24 cellular contexts compared by ENCODE assay signal in genomic region chr3:4926892-4927291, GRCh38. TPM values are rescaled to one million over a fixed set of nuclear protein-coding genes. Genes with fewer than 3 reads are reported as not detected.
DNase-seq lines count a peak whose midpoint lies in the region; ATAC-seq and TF ChIP-seq lines count a peak whose summit lies in the region.
"Had no signal": no experiment of that assay in that cellular context is flagged by ENCODE, and none has a peak within 500 bp of the region (broad histone marks: within the 10 kb centered on the region; RNA-seq: fewer than 3 reads in every experiment).

No MANE protein-coding gene starts in this region.

- H3K27ac Mint-ChIP-seq in activated CD8-positive, alpha-beta T cell treated with anti-CD3 and anti-CD28 coated beads for 36 hours, result peak overlapping the region; percentile 67
- H3K27ac Mint-ChIP-seq in activated CD8-positive, alpha-beta T cell treated with anti-CD3 and anti-CD28 coated beads, Interleukin-2, amount 10 ng/mL, durations not matched to agents 7 days and 5 days, result no peak overlapping the region
- H3K27ac Mint-ChIP-seq in stimulated activated naive CD8-positive, alpha-beta T cell treated with anti-CD3 and anti-CD28 coated beads, Interleukin-15, amount 100 ng/mL, for 72 hours, result peak overlapping the region in 1 of 2 donors; percentile 64
- peak overlapping the region in 5 of 6 donors; percentile 11 to 88 (median 55) for H3K27ac Mint-ChIP-seq in immature natural killer cell
- H3K27ac Mint-ChIP-seq: CD14-positive monocyte, GM23338 had no signal

- H3K4me1 Mint-ChIP-seq in activated CD8-positive, alpha-beta T cell treated with anti-CD3 and anti-CD28 coated beads for 36 hours (ENCODE audit: low read depth), result peaks cover 29% of the 10 kb centered on the region
- peaks cover 31% of the 10 kb centered on the region for H3K4me1 Mint-ChIP-seq in activated CD8-positive, alpha-beta T cell treated with anti-CD3 and anti-CD28 coated beads, Interleukin-2, amount 10 ng/mL, durations not matched to agents 7 days and 5 days (ENCODE audit: low read depth)
- H3K4me1 Mint-ChIP-seq in stimulated activated naive CD8-positive, alpha-beta T cell treated with anti-CD3 and anti-CD28 coated beads, Interleukin-15, amount 100 ng/mL, for 72 hours, result peaks cover 38% of the 10 kb centered on the region
- peaks cover 19 to 38% of the 10 kb centered on the region in 2 donors for H3K4me1 Mint-ChIP-seq in immature natural killer cell
- H3K4me1 Mint-ChIP-seq: CD14-positive monocyte, GM23338 had no signal

- H3K4me3 Mint-ChIP-seq in activated CD8-positive, alpha-beta T cell treated with anti-CD3 and anti-CD28 coated beads for 36 hours, result no peak overlapping the region
- H3K4me3 Mint-ChIP-seq in activated CD8-positive, alpha-beta T cell treated with anti-CD3 and anti-CD28 coated beads, Interleukin-2, amount 10 ng/mL, durations not matched to agents 7 days and 5 days, result no peak overlapping the region
- peak overlapping the region in 1 of 2 donors; percentile 56 for H3K4me3 Mint-ChIP-seq in stimulated activated naive CD8-positive, alpha-beta T cell treated with anti-CD3 and anti-CD28 coated beads, Interleukin-15, amount 100 ng/mL, for 72 hours
- no peak overlapping the region for H3K4me3 Mint-ChIP-seq in immature natural killer cell
- H3K4me3 Mint-ChIP-seq: CD14-positive monocyte; CD8-positive, alpha-beta memory T cell; GM23338 had no signal

- no peak for DNase-seq in activated CD8-positive, alpha-beta T cell treated with anti-CD3 and anti-CD28 coated beads for 36 hours
- DNase-seq in activated CD8-positive, alpha-beta T cell treated with anti-CD3 and anti-CD28 coated beads, Interleukin-2, amount 10 ng/mL, durations not matched to agents 7 days and 5 days, result no peak
- no peak for DNase-seq in stimulated activated naive CD8-positive, alpha-beta T cell treated with anti-CD3 and anti-CD28 coated beads, Interleukin-15, Interleukin-2, amounts not matched to agents 100 U/mL and 50 U/mL, for 24 hours
- no peak for DNase-seq in stimulated activated naive CD8-positive, alpha-beta T cell treated with anti-CD3 and anti-CD28 coated beads, Interleukin-15, amount 100 ng/mL, for 72 hours
- DNase-seq in immature natural killer cell (no peak), H4 (ENCODE audit: low spot score) (no peak), NCI-H1417 treated with DMSO at 0.1 percent for 48 hours (lab: John Stamatoyannopoulos, UW) (no peak), D341Med (ENCODE audit: low spot score) (no peak)
- DNase-seq: 8988T; ACHN; BE2C; Calu3; CD8-positive, alpha-beta memory T cell; DMS153; DND-41; HCEC 1CT; IMR-90; NCI-H1048; NCI-H1694 treated with DMSO at 0.1 percent for 48 hours; NCI-H2081; SHP77 had no signal

- H3K27me3 Mint-ChIP-seq in activated CD8-positive, alpha-beta T cell treated with anti-CD3 and anti-CD28 coated beads for 36 hours, result no peaks in the 10 kb centered on the region
- no peaks in the 10 kb centered on the region for H3K27me3 Mint-ChIP-seq in activated CD8-positive, alpha-beta T cell treated with anti-CD3 and anti-CD28 coated beads, Interleukin-2, amount 10 ng/mL, durations not matched to agents 7 days and 5 days (ENCODE audit: low read depth)
- no peaks in the 10 kb centered on the region for H3K27me3 Mint-ChIP-seq in stimulated activated naive CD8-positive, alpha-beta T cell treated with anti-CD3 and anti-CD28 coated beads, Interleukin-15, amount 100 ng/mL, for 72 hours
- peaks cover 2 to 9% (median 3%) of the 10 kb centered on the region in 3 donors for H3K27me3 Mint-ChIP-seq in immature natural killer cell (ENCODE audit: low read depth in 3 of 3)
- H3K27me3 Mint-ChIP-seq: CD8-positive, alpha-beta memory T cell had no signal

- POLR2A ChIA-PET in activated CD8-positive, alpha-beta T cell treated with anti-CD3 and anti-CD28 coated beads for 36 hours (lab: Charles Lee), result no interaction called here
- POLR2A ChIA-PET in activated CD8-positive, alpha-beta T cell treated with anti-CD3 and anti-CD28 coated beads, Interleukin-2, amount 10 ng/mL, durations not matched to agents 7 days and 5 days (lab: Charles Lee), result interaction anchor here (0.7 kb wide), 1 partner anchor 18 kb away, joined by 3 read pairs; no protein-coding TSS in a partner anchor

- H3K9me3 Mint-ChIP-seq in activated CD8-positive, alpha-beta T cell treated with anti-CD3 and anti-CD28 coated beads for 36 hours, result no peaks in the 10 kb centered on the region
- H3K9me3 Mint-ChIP-seq in activated CD8-positive, alpha-beta T cell treated with anti-CD3 and anti-CD28 coated beads, Interleukin-2, amount 10 ng/mL, durations not matched to agents 7 days and 5 days (ENCODE audit: insufficient read depth), result peaks cover 4% of the 10 kb centered on the region
- peaks cover 6 to 9% of the 10 kb centered on the region in 2 donors for H3K9me3 Mint-ChIP-seq in stimulated activated naive CD8-positive, alpha-beta T cell treated with anti-CD3 and anti-CD28 coated beads, Interleukin-15, amount 100 ng/mL, for 72 hours
- H3K9me3 Mint-ChIP-seq in immature natural killer cell, result no peaks in the 10 kb centered on the region
- H3K9me3 Mint-ChIP-seq: CD8-positive, alpha-beta memory T cell; GM23338 had no signal

- no peak for TF ChIP-seq CTCF in activated CD8-positive, alpha-beta T cell treated with anti-CD3 and anti-CD28 coated beads for 36 hours (IDR thresholded peaks at IDR 0.05)

- ATAC-seq in activated CD8-positive, alpha-beta T cell treated with anti-CD3 and anti-CD28 coated beads for 36 hours, result no peak
- ATAC-seq in activated CD8-positive, alpha-beta T cell treated with anti-CD3 and anti-CD28 coated beads, Interleukin-2, amount 10 ng/mL, durations not matched to agents 7 days and 5 days, result no peak
- peak; percentile 24 for ATAC-seq in stimulated activated naive CD8-positive, alpha-beta T cell treated with anti-CD3 and anti-CD28 coated beads, Interleukin-15, Interleukin-2, amounts not matched to agents 100 U/mL and 50 U/mL, for 24 hours
- ATAC-seq in stimulated activated naive CD8-positive, alpha-beta T cell treated with anti-CD3 and anti-CD28 coated beads, Interleukin-15, amount 100 ng/mL, for 72 hours, result no peak
- ATAC-seq: GM23338, Panc1 had no signal

- CTCF ChIA-PET in activated CD8-positive, alpha-beta T cell treated with anti-CD3 and anti-CD28 coated beads for 36 hours (lab: Charles Lee), result no interaction called here
- CTCF ChIA-PET in activated CD8-positive, alpha-beta T cell treated with anti-CD3 and anti-CD28 coated beads, Interleukin-2, amount 10 ng/mL, durations not matched to agents 7 days and 5 days (lab: Charles Lee), result no interaction called here

- H3K36me3 Mint-ChIP-seq in activated CD8-positive, alpha-beta T cell treated with anti-CD3 and anti-CD28 coated beads for 36 hours (ENCODE audit: low read depth), result no peaks in the 10 kb centered on the region
- peaks cover 9% of the 10 kb centered on the region for H3K36me3 Mint-ChIP-seq in activated CD8-positive, alpha-beta T cell treated with anti-CD3 and anti-CD28 coated beads, Interleukin-2, amount 10 ng/mL, durations not matched to agents 7 days and 5 days (ENCODE audit: low read depth)
- H3K36me3 Mint-ChIP-seq in immature natural killer cell, result peaks cover 0 to 5% (median 4%) of the 10 kb centered on the region in 3 donors
- H3K36me3 Mint-ChIP-seq: CD14-positive monocyte; CD8-positive, alpha-beta memory T cell had no signal

- intact Hi-C loops in activated CD8-positive, alpha-beta T cell treated with anti-CD3 and anti-CD28 coated beads for 36 hours (cut with micrococcal nuclease), result loop anchor here (5.0 kb wide), 1 partner anchor 50 kb away; the partner anchor contains the start of gene BHLHE40

RNA-seq across cellular contexts. Expression of gene BHLHE40, which starts 52.3 kb away (rescaled TPM):
- total RNA-seq in activated CD8-positive, alpha-beta T cell treated with anti-CD3 and anti-CD28 coated beads for 36 hours, result 100 to 1,000 TPM; 456 to 470 TPM
- total RNA-seq in activated CD8-positive, alpha-beta T cell treated with anti-CD3 and anti-CD28 coated beads, Interleukin-2, amount 10 ng/mL, durations not matched to agents 7 days and 5 days, result 100 to 1,000 TPM; 209 to 219 TPM
- 10 to 100 TPM; 51.4 to 91.9 (median 64.4) TPM for polyA plus RNA-seq in immature natural killer cell
- total RNA-seq in H4 (2014; rRNA removed; shearing (Covaris generic)), result 28.0 and 38.3 TPM in 2 replicates
